ENCODE assay signal across 1 cellular context in the genomic region with DNA sequence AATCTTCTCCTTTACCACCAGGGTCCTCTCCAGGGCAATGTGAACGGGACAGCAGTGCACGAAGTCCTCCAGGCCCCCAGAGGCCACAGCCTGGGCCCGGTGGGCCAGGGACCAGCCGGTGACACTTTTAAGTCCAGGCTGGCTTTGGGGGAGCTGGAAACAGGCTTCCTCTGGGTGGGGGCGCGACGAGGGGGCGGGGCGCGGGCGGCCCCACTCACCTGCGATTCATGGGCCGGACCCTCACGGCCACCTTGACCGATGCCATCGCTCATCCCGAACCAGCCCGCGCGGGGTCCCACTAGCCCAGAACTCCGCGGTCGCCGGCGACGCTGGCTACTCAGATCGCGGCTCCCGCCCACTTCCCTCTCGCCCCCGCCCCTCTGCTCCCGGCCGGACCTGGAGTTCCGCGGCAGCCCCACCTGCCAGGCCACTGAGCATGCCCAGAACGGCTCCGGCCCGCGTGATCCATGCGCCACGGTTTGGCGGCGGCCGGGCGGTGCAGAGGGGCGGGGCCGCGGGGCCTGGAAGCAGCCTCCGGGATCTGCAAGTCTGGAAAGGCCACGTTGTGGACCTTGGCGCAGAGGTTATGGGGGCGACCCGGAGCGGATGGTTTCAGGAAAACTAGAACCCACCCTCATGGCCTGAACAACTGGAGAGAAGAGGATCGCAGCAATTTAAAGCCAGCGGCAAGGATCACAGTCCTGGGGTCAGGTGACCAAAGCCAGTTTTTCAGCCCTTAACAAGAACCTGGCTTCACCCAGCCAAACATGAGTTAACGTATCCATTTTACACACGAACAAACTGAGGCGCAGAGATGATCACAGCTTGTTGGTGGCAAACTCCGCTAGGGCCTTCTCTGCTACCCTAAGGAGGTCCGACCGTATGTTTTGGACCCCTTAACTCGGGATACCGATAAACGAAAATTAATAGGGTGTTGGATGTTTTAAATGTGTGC.
A peak's percentile ranks its signal among the peaks of the same experiment; 100 is the strongest.
TF ChIP-seq lines count a peak whose summit lies in the region.

A gene with protein sequence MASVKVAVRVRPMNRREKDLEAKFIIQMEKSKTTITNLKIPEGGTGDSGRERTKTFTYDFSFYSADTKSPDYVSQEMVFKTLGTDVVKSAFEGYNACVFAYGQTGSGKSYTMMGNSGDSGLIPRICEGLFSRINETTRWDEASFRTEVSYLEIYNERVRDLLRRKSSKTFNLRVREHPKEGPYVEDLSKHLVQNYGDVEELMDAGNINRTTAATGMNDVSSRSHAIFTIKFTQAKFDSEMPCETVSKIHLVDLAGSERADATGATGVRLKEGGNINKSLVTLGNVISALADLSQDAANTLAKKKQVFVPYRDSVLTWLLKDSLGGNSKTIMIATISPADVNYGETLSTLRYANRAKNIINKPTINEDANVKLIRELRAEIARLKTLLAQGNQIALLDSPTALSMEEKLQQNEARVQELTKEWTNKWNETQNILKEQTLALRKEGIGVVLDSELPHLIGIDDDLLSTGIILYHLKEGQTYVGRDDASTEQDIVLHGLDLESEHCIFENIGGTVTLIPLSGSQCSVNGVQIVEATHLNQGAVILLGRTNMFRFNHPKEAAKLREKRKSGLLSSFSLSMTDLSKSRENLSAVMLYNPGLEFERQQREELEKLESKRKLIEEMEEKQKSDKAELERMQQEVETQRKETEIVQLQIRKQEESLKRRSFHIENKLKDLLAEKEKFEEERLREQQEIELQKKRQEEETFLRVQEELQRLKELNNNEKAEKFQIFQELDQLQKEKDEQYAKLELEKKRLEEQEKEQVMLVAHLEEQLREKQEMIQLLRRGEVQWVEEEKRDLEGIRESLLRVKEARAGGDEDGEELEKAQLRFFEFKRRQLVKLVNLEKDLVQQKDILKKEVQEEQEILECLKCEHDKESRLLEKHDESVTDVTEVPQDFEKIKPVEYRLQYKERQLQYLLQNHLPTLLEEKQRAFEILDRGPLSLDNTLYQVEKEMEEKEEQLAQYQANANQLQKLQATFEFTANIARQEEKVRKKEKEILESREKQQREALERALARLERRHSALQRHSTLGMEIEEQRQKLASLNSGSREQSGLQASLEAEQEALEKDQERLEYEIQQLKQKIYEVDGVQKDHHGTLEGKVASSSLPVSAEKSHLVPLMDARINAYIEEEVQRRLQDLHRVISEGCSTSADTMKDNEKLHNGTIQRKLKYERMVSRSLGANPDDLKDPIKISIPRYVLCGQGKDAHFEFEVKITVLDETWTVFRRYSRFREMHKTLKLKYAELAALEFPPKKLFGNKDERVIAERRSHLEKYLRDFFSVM (N-terminal part only) (minus strand): TSS at position 438 of the 955 bp plus-strand sequence. CDS start 173 bp downstream, at position 265.

TF ChIP-seq in HepG2, 621 proteins besides CTCF, POLR2A, EP300 and RAD21 (continued from another document and continues in another):
- TF ChIP-seq, protein P1, sequence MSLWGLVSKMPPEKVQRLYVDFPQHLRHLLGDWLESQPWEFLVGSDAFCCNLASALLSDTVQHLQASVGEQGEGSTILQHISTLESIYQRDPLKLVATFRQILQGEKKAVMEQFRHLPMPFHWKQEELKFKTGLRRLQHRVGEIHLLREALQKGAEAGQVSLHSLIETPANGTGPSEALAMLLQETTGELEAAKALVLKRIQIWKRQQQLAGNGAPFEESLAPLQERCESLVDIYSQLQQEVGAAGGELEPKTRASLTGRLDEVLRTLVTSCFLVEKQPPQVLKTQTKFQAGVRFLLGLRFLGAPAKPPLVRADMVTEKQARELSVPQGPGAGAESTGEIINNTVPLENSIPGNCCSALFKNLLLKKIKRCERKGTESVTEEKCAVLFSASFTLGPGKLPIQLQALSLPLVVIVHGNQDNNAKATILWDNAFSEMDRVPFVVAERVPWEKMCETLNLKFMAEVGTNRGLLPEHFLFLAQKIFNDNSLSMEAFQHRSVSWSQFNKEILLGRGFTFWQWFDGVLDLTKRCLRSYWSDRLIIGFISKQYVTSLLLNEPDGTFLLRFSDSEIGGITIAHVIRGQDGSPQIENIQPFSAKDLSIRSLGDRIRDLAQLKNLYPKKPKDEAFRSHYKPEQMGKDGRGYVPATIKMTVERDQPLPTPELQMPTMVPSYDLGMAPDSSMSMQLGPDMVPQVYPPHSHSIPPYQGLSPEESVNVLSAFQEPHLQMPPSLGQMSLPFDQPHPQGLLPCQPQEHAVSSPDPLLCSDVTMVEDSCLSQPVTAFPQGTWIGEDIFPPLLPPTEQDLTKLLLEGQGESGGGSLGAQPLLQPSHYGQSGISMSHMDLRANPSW (CRISPR knock-in tag; IDR thresholded peaks at IDR 0.05; ENCODE audit: borderline replicate concordance), result no peak
- TF ChIP-seq, protein P2, sequence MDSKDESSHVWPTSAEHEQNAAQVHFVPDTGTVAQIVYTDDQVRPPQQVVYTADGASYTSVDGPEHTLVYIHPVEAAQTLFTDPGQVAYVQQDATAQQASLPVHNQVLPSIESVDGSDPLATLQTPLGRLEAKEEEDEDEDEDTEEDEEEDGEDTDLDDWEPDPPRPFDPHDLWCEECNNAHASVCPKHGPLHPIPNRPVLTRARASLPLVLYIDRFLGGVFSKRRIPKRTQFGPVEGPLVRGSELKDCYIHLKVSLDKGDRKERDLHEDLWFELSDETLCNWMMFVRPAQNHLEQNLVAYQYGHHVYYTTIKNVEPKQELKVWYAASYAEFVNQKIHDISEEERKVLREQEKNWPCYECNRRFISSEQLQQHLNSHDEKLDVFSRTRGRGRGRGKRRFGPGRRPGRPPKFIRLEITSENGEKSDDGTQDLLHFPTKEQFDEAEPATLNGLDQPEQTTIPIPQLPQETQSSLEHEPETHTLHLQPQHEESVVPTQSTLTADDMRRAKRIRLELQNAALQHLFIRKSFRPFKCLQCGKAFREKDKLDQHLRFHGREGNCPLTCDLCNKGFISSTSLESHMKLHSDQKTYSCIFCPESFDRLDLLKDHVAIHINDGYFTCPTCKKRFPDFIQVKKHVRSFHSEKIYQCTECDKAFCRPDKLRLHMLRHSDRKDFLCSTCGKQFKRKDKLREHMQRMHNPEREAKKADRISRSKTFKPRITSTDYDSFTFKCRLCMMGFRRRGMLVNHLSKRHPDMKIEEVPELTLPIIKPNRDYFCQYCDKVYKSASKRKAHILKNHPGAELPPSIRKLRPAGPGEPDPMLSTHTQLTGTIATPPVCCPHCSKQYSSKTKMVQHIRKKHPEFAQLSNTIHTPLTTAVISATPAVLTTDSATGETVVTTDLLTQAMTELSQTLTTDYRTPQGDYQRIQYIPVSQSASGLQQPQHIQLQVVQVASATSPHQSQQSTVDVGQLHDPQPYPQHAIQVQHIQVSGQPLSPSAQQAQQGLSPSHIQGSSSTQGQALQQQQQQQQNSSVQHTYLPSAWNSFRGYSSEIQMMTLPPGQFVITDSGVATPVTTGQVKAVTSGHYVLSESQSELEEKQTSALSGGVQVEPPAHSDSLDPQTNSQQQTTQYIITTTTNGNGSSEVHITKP (CRISPR knock-in tag; IDR thresholded peaks at IDR 0.05; ENCODE audit: low read depth), result peak; percentile 69
- TF ChIP-seq ZNF337 (CRISPR knock-in tag; IDR thresholded peaks at IDR 0.05; ENCODE audit: borderline replicate concordance, low read depth) (no peak), NBN (conservative IDR thresholded peaks at IDR 0.05) (no peak), ZC3H13 (CRISPR knock-in tag; IDR thresholded peaks at IDR 0.05) (no peak; the same call in 1 of the 2 replicates), ZNF564 (CRISPR knock-in tag; IDR thresholded peaks at IDR 0.05) (peak; percentile 88), ZSCAN30 (CRISPR knock-in tag; IDR thresholded peaks at IDR 0.05) (no peak), IKZF4 (CRISPR knock-in tag; IDR thresholded peaks at IDR 0.05; ENCODE audit: borderline replicate concordance, low read depth, not compliant biosample characterization) (peak; percentile 93), ZNF549 (CRISPR knock-in tag; IDR thresholded peaks at IDR 0.05) (no peak), ZNF776 (CRISPR knock-in tag; IDR thresholded peaks at IDR 0.05) (peak; percentile 98; the same call in 1 of the 2 replicates), ARNTL (CRISPR knock-in tag; IDR thresholded peaks at IDR 0.05) (peak; percentile 78), ZNF383 (CRISPR knock-in tag; IDR thresholded peaks at IDR 0.05; ENCODE audit: borderline replicate concordance) (no peak), HNF4G (IDR thresholded peaks at IDR 0.05; ENCODE audit: borderline replicate concordance, low read depth, low read length) (peak; percentile 74; the same call in 1 of the 2 replicates), HNF4G (CRISPR knock-in tag; IDR thresholded peaks at IDR 0.05; ENCODE audit: borderline replicate concordance, low read depth) (peak; percentile 39; the same call in 1 of the 2 replicates), GATA4 (IDR thresholded peaks at IDR 0.05; ENCODE audit: borderline replicate concordance, low read depth) (peak; percentile 76; the same call in 1 of the 2 replicates), ZNF790 (CRISPR knock-in tag; IDR thresholded peaks at IDR 0.05; ENCODE audit: borderline replicate concordance) (peak; percentile 90), ZNF766 (CRISPR knock-in tag; IDR thresholded peaks at IDR 0.05; ENCODE audit: borderline replicate concordance) (peak; percentile 96; the same call in 1 of the 2 replicates), ZFYVE20 (CRISPR knock-in tag; IDR thresholded peaks at IDR 0.05; ENCODE audit: borderline replicate concordance, low read depth) (0 out of 2 replicates have a peak, but pooled peaks have one; percentile 87)
- TF ChIP-seq, protein P3, sequence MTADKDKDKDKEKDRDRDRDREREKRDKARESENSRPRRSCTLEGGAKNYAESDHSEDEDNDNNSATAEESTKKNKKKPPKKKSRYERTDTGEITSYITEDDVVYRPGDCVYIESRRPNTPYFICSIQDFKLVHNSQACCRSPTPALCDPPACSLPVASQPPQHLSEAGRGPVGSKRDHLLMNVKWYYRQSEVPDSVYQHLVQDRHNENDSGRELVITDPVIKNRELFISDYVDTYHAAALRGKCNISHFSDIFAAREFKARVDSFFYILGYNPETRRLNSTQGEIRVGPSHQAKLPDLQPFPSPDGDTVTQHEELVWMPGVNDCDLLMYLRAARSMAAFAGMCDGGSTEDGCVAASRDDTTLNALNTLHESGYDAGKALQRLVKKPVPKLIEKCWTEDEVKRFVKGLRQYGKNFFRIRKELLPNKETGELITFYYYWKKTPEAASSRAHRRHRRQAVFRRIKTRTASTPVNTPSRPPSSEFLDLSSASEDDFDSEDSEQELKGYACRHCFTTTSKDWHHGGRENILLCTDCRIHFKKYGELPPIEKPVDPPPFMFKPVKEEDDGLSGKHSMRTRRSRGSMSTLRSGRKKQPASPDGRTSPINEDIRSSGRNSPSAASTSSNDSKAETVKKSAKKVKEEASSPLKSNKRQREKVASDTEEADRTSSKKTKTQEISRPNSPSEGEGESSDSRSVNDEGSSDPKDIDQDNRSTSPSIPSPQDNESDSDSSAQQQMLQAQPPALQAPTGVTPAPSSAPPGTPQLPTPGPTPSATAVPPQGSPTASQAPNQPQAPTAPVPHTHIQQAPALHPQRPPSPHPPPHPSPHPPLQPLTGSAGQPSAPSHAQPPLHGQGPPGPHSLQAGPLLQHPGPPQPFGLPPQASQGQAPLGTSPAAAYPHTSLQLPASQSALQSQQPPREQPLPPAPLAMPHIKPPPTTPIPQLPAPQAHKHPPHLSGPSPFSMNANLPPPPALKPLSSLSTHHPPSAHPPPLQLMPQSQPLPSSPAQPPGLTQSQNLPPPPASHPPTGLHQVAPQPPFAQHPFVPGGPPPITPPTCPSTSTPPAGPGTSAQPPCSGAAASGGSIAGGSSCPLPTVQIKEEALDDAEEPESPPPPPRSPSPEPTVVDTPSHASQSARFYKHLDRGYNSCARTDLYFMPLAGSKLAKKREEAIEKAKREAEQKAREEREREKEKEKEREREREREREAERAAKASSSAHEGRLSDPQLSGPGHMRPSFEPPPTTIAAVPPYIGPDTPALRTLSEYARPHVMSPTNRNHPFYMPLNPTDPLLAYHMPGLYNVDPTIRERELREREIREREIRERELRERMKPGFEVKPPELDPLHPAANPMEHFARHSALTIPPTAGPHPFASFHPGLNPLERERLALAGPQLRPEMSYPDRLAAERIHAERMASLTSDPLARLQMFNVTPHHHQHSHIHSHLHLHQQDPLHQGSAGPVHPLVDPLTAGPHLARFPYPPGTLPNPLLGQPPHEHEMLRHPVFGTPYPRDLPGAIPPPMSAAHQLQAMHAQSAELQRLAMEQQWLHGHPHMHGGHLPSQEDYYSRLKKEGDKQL (CRISPR knock-in tag; IDR thresholded peaks at IDR 0.05; ENCODE audit: low read depth), result peak; percentile 69
- TF ChIP-seq, protein P4, sequence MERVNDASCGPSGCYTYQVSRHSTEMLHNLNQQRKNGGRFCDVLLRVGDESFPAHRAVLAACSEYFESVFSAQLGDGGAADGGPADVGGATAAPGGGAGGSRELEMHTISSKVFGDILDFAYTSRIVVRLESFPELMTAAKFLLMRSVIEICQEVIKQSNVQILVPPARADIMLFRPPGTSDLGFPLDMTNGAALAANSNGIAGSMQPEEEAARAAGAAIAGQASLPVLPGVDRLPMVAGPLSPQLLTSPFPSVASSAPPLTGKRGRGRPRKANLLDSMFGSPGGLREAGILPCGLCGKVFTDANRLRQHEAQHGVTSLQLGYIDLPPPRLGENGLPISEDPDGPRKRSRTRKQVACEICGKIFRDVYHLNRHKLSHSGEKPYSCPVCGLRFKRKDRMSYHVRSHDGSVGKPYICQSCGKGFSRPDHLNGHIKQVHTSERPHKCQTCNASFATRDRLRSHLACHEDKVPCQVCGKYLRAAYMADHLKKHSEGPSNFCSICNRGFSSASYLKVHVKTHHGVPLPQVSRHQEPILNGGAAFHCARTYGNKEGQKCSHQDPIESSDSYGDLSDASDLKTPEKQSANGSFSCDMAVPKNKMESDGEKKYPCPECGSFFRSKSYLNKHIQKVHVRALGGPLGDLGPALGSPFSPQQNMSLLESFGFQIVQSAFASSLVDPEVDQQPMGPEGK (CRISPR knock-in tag; IDR thresholded peaks at IDR 0.05), result peak; percentile 96
- TF ChIP-seq, protein P5, sequence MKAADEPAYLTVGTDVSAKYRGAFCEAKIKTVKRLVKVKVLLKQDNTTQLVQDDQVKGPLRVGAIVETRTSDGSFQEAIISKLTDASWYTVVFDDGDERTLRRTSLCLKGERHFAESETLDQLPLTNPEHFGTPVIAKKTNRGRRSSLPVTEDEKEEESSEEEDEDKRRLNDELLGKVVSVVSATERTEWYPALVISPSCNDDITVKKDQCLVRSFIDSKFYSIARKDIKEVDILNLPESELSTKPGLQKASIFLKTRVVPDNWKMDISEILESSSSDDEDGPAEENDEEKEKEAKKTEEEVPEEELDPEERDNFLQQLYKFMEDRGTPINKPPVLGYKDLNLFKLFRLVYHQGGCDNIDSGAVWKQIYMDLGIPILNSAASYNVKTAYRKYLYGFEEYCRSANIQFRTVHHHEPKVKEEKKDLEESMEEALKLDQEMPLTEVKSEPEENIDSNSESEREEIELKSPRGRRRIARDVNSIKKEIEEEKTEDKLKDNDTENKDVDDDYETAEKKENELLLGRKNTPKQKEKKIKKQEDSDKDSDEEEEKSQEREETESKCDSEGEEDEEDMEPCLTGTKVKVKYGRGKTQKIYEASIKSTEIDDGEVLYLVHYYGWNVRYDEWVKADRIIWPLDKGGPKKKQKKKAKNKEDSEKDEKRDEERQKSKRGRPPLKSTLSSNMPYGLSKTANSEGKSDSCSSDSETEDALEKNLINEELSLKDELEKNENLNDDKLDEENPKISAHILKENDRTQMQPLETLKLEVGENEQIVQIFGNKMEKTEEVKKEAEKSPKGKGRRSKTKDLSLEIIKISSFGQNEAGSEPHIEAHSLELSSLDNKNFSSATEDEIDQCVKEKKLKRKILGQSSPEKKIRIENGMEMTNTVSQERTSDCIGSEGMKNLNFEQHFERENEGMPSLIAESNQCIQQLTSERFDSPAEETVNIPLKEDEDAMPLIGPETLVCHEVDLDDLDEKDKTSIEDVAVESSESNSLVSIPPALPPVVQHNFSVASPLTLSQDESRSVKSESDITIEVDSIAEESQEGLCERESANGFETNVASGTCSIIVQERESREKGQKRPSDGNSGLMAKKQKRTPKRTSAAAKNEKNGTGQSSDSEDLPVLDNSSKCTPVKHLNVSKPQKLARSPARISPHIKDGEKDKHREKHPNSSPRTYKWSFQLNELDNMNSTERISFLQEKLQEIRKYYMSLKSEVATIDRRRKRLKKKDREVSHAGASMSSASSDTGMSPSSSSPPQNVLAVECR (CRISPR knock-in tag; IDR thresholded peaks at IDR 0.05; ENCODE audit: borderline replicate concordance), result peak; percentile 96
